Comparison of ENCODE assay signal across 7 cellular contexts in genomic region chr4:10348241-10348640, GRCh38.
"Had no signal": no experiment of that assay in that cellular context is flagged by ENCODE, and none has a peak within 500 bp of the region (broad histone marks: within the 10 kb centered on the region; RNA-seq: fewer than 3 reads in every experiment).

No MANE protein-coding gene starts in this region.

- H2AFZ ChIP-seq: GM23338 had no signal

- DNase-seq: H9, HCEC 1CT, HFFc6, KBM-7 had no signal

- H3K4me3 ChIP-seq: GM23338 had no signal

- ATAC-seq: GM23338, HepG2 had no signal

- H3K4me2 ChIP-seq: GM23338 had no signal

- H3K27ac ChIP-seq: HL-60 had no signal
